ENCODE assay signal across 11 cellular contexts in the genomic region with DNA sequence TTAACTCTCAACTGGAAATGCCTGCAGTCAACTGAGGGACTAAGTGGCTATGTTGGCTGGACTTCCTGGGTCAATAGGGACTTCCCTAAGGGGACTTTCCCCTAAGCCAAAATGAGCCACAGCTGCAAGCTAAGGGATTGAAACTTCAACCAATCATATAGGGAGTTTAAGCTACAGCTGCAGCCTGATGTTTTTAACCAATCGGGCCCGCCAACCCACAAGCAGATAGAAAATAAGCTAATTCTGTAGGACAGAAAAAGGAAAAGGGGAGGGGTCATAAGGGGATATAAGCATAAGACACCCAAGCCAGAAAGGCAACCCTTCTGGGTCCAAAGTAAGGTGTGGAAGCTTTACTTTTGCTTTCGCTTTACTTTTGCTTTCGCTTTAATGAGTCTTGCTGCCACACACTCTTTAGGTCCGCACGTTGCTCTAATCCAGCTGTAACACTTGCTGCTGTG.
DNase-seq lines count a peak whose midpoint lies in the region; ATAC-seq and TF ChIP-seq lines count a peak whose summit lies in the region.
"Had no signal": no experiment of that assay in that cellular context is flagged by ENCODE, and none has a peak within 500 bp of the region (broad histone marks: within the 10 kb centered on the region; RNA-seq: fewer than 3 reads in every experiment).

No MANE protein-coding gene starts in this region.

- peak overlapping the region; percentile 8 for H3K4me3 ChIP-seq in naive thymus-derived CD4-positive, alpha-beta T cell (ENCODE audit: low read length)
- H3K4me3 ChIP-seq in gastroesophageal sphincter = no peak overlapping the region
- H3K4me3 ChIP-seq in heart left ventricle = no peak overlapping the region

- H3K27me3 ChIP-seq in naive thymus-derived CD4-positive, alpha-beta T cell (ENCODE audit: control insufficient read depth in 2 of 2, insufficient read depth in 2 of 2, low read length in 2 of 2) = no peaks in the 10 kb centered on the region
- H3K27me3 ChIP-seq in gastroesophageal sphincter (no peaks in the 10 kb centered on the region), heart left ventricle (no peaks in the 10 kb centered on the region)

- H3K9me3 Mint-ChIP-seq in naive thymus-derived CD4-positive, alpha-beta T cell = peaks cover 0 to 14% (median 2%) of the 10 kb centered on the region in 11 donors
- H3K9me3 Mint-ChIP-seq: nephron progenitor cell had no signal

- TF ChIP-seq CTCF in gastroesophageal sphincter (IDR thresholded peaks at IDR 0.05) (no peak), heart left ventricle (IDR thresholded peaks at IDR 0.05) (no peak)

- H3K4me1 Mint-ChIP-seq in naive thymus-derived CD4-positive, alpha-beta T cell = peaks cover 0 to 12% (median 0%) of the 10 kb centered on the region in 7 donors
- H3K4me1 Mint-ChIP-seq: IgD-negative memory B cell had no signal

- no peak for TF ChIP-seq EP300 in gastroesophageal sphincter (IDR thresholded peaks at IDR 0.05)

- POLR2A ChIA-PET in naive thymus-derived CD4-positive, alpha-beta T cell (lab: Charles Lee) = no interaction called here

- H3K4me1 ChIP-seq in naive thymus-derived CD4-positive, alpha-beta T cell (ENCODE audit: control insufficient read depth in 2 of 2, insufficient read depth in 2 of 2, low read length in 2 of 2) = no peaks in the 10 kb centered on the region
- no peaks in the 10 kb centered on the region for H3K4me1 ChIP-seq in gastroesophageal sphincter
- H3K4me1 ChIP-seq in heart left ventricle = no peaks in the 10 kb centered on the region

- H3K4me3 Mint-ChIP-seq in naive thymus-derived CD4-positive, alpha-beta T cell = peak overlapping the region; percentile 36 to 85 (median 68)
- H3K4me3 Mint-ChIP-seq: IgD-negative memory B cell, nephron progenitor cell had no signal

- H3K36me3 Mint-ChIP-seq in naive thymus-derived CD4-positive, alpha-beta T cell = no peaks in the 10 kb centered on the region
- H3K36me3 Mint-ChIP-seq: IgD-negative memory B cell had no signal

- intact Hi-C loops in naive thymus-derived CD4-positive, alpha-beta T cell (cut with micrococcal nuclease) = no loop called here
- intact Hi-C loops in heart left ventricle (cut with DNase I) = no loop called here

- peaks cover 0 to 2% (median 0%) of the 10 kb centered on the region in 5 donors for H3K27me3 Mint-ChIP-seq in naive thymus-derived CD4-positive, alpha-beta T cell
- H3K27me3 Mint-ChIP-seq: IgD-negative memory B cell had no signal

- H3K9me3 ChIP-seq in naive thymus-derived CD4-positive, alpha-beta T cell (ENCODE audit: control insufficient read depth in 2 of 3, low read length in 3 of 3) = no peaks in the 10 kb centered on the region
- H3K9me3 ChIP-seq in gastroesophageal sphincter (no peaks in the 10 kb centered on the region), heart left ventricle (no peaks in the 10 kb centered on the region)

- H3K27ac ChIP-seq in naive thymus-derived CD4-positive, alpha-beta T cell (ENCODE audit: low read depth, low read length) = no peak overlapping the region
- H3K27ac ChIP-seq in gastroesophageal sphincter = no peak overlapping the region
- no peak overlapping the region for H3K27ac ChIP-seq in heart left ventricle
- H3K27ac ChIP-seq: epithelial cell of prostate had no signal

- H3K36me3 ChIP-seq in naive thymus-derived CD4-positive, alpha-beta T cell (ENCODE audit: control insufficient read depth in 2 of 3, insufficient read depth in 3 of 3, low read length in 3 of 3) = no peaks in the 10 kb centered on the region
- no peaks in the 10 kb centered on the region for H3K36me3 ChIP-seq in gastroesophageal sphincter
- no peaks in the 10 kb centered on the region for H3K36me3 ChIP-seq in heart left ventricle

- DNase-seq in activated CD4-positive, CD25-positive, alpha-beta regulatory T cell (lab: John Stamatoyannopoulos, UW) = no peak
- DNase-seq in SKM-1 treated with dmso at 0.1 percent for 144 hours (lab: John Stamatoyannopoulos, UW; ENCODE audit: unreplicated experiment) (peak; percentile 29), heart left ventricle (no peak)
- peak in 4 of 9 donors; percentile 1 to 8 (median 4) for DNase-seq in naive thymus-derived CD4-positive, alpha-beta T cell
- DNase-seq: nephron progenitor cell had no signal

- CTCF ChIA-PET in naive thymus-derived CD4-positive, alpha-beta T cell (lab: Charles Lee) = no interaction called here

- TF ChIP-seq POLR2A in gastroesophageal sphincter (IDR thresholded peaks at IDR 0.05) (no peak), heart left ventricle (IDR thresholded peaks at IDR 0.05) (no peak)

- peak overlapping the region in 5 of 9 donors; percentile 25 to 67 (median 59) for H3K27ac Mint-ChIP-seq in naive thymus-derived CD4-positive, alpha-beta T cell
- H3K27ac Mint-ChIP-seq: IgD-negative memory B cell, nephron progenitor cell had no signal

- 83 to 97% methylated on average over 6 of the region's 6 CpGs for WGBS in gastroesophageal sphincter (ENCODE audit: low coverage in 1 of 2), 2 donors
- 89 to 93% (median 92%) methylated on average over 6 of the region's 6 CpGs for whole genome bisulfite sequencing in heart left ventricle, 4 donors

- peak; percentile 75 to 86 for ATAC-seq in activated CD4-positive, CD25-positive, alpha-beta regulatory T cell treated with anti-CD3 and anti-CD28 coated beads, Interleukin-2, amount 50 U/mL, for 24 hours
- ATAC-seq in HG03460 (IDR thresholded peaks at IDR 0.05; ENCODE audit: unreplicated experiment) (peak; percentile 52), gastroesophageal sphincter (no peak), GM18519 (IDR thresholded peaks at IDR 0.05; ENCODE audit: low FRiP score, unreplicated experiment) (no peak), heart left ventricle (no peak)
- peak; percentile 37 for ATAC-seq in naive thymus-derived CD4-positive, alpha-beta T cell

Comparison
In these comparisons a context has a peak if more than half of its experiments do, and no peak if none do; other contexts are left out.
1. ATAC-seq: peak in activated CD4-positive, CD25-positive, alpha-beta regulatory T cell treated with anti-CD3 and anti-CD28 coated beads, Interleukin-2, amount 50 U/mL, for 24 hours (2 of 2), HG03460 (single experiment) and naive thymus-derived CD4-positive, alpha-beta T cell (single experiment); none in gastroesophageal sphincter (single experiment), GM18519 (single experiment) and heart left ventricle (0 of 4).